ENCODE assay signal across 31 cellular contexts in the genomic region with DNA sequence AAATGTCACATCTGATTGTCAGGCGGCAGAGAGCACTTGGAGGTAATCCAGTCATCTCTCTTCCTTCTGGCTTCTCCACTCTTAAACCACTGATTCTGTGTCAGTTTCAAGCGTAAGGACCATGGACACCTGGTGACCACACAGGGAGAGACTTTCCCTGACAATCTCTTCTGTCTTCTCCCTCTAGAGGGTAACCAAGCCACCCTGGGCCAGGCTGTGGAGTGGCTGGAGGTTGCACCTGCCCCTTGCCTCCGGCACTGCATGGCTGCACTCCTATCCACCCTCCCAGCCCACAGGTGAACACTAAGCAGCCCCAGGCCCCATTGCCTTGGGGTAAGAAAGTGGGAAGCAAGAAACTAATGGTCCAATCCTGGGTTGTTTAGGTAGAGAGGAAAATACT.
"Had no signal": no experiment of that assay in that cellular context is flagged by ENCODE, and none has a peak within 500 bp of the region (broad histone marks: within the 10 kb centered on the region; RNA-seq: fewer than 3 reads in every experiment).

No MANE protein-coding gene starts in this region.

- H3K4me1 Mint-ChIP-seq: activated B cell treated with CpG ODN at 0.5 μM for 24 hours; activated CD4-positive, alpha-beta memory T cell treated with anti-CD3 and anti-CD28 coated beads, Interleukin-2, amount 10 ng/mL, durations not matched to agents 7 days and 5 days; activated CD8-positive, alpha-beta memory T cell treated with anti-CD3 and anti-CD28 coated beads, Interleukin-2, amount 10 ng/mL, durations not matched to agents 7 days and 5 days; activated naive CD4-positive, alpha-beta T cell treated with anti-CD3 and anti-CD28 coated beads, Interleukin-2, amount 50 U/mL, for 24 hours; activated naive CD8-positive, alpha-beta T cell treated with anti-CD3 and anti-CD28 coated beads, Interleukin-2, amount 10 ng/mL, durations not matched to agents 7 days and 5 days had no signal

- H3K4me1 ChIP-seq: body of pancreas, breast epithelium had no signal

- H3K9me3 ChIP-seq: body of pancreas, breast epithelium had no signal

- H3K27me3 ChIP-seq: body of pancreas had no signal

- DNase-seq: activated B cell treated with CpG ODN at 0.5 μM for 24 hours; activated CD4-positive, alpha-beta memory T cell treated with anti-CD3 and anti-CD28 coated beads, Interleukin-2, amount 10 ng/mL, durations not matched to agents 7 days and 5 days; activated CD4-positive, alpha-beta T cell treated with anti-CD3 and anti-CD28 coated beads for 4 hours; activated CD4-positive, alpha-beta T cell treated with anti-CD3 and anti-CD28 coated beads, Interleukin-2, amount 50 U/mL, for 1 hour; activated CD4-positive, CD25-positive, alpha-beta regulatory T cell treated with anti-CD3 and anti-CD28 coated beads, Interleukin-2, amount 50 U/mL, for 72 hours; activated CD8-positive, alpha-beta memory T cell treated with anti-CD3 and anti-CD28 coated beads for 24 hours; activated CD8-positive, alpha-beta memory T cell treated with anti-CD3 and anti-CD28 coated beads, Interleukin-2, amount 10 ng/mL, durations not matched to agents 7 days and 5 days; activated CD8-positive, alpha-beta memory T cell treated with anti-CD3 and anti-CD28 coated beads, Interleukin-2, amount 50 U/mL, for 48 hours; activated effector memory CD4-positive, alpha-beta T cell treated with Interleukin-2 at 50 U/mL for 16 hours; activated naive CD8-positive, alpha-beta T cell treated with anti-CD3 and anti-CD28 coated beads, Interleukin-2, amount 10 ng/mL, durations not matched to agents 7 days and 5 days; activated T-cell treated with anti-CD3 and anti-CD28 coated beads, Interleukin-2, amount 50 U/mL, for 48 hours; amygdala; body of pancreas; Karpas-422; KBM-7; NCI-H1105; NCI-H1417 treated with DMSO at 0.1 percent for 48 hours; NCI-H187; NCI-H2029 treated with DMSO at 0.1 percent for 48 hours; NCI-H2107; NCI-H2171; NCI-H524 treated with DMSO at 0.1 percent for 48 hours; NCI-H774; SHP77 treated with DMSO at 0.1 percent for 48 hours; SW 1271; T-helper 1 cell; T-helper 2 cell; T-helper 9 cell had no signal

- H3K4me3 Mint-ChIP-seq: activated B cell treated with CpG ODN at 0.5 μM for 24 hours; activated CD4-positive, alpha-beta memory T cell treated with anti-CD3 and anti-CD28 coated beads, Interleukin-2, amount 10 ng/mL, durations not matched to agents 7 days and 5 days; activated CD8-positive, alpha-beta memory T cell treated with anti-CD3 and anti-CD28 coated beads, Interleukin-2, amount 10 ng/mL, durations not matched to agents 7 days and 5 days; activated naive CD4-positive, alpha-beta T cell treated with anti-CD3 and anti-CD28 coated beads, Interleukin-2, amount 50 U/mL, for 24 hours; activated naive CD8-positive, alpha-beta T cell treated with anti-CD3 and anti-CD28 coated beads, Interleukin-2, amount 10 ng/mL, durations not matched to agents 7 days and 5 days had no signal

- H3K27ac ChIP-seq: body of pancreas, breast epithelium, VCaP had no signal

- H3K36me3 Mint-ChIP-seq: activated CD8-positive, alpha-beta memory T cell treated with anti-CD3 and anti-CD28 coated beads, Interleukin-2, amount 10 ng/mL, durations not matched to agents 7 days and 5 days; activated naive CD4-positive, alpha-beta T cell treated with anti-CD3 and anti-CD28 coated beads, Interleukin-2, amount 50 U/mL, for 24 hours; activated naive CD8-positive, alpha-beta T cell treated with anti-CD3 and anti-CD28 coated beads, Interleukin-2, amount 10 ng/mL, durations not matched to agents 7 days and 5 days had no signal

- H3K4me3 ChIP-seq: body of pancreas, breast epithelium had no signal

- H3K9me3 Mint-ChIP-seq: activated B cell treated with CpG ODN at 0.5 μM for 24 hours; activated CD4-positive, alpha-beta memory T cell treated with anti-CD3 and anti-CD28 coated beads, Interleukin-2, amount 10 ng/mL, durations not matched to agents 7 days and 5 days; activated naive CD4-positive, alpha-beta T cell treated with anti-CD3 and anti-CD28 coated beads, Interleukin-2, amount 50 U/mL, for 24 hours; activated naive CD8-positive, alpha-beta T cell treated with anti-CD3 and anti-CD28 coated beads, Interleukin-2, amount 10 ng/mL, durations not matched to agents 7 days and 5 days had no signal

- H3K36me3 ChIP-seq: breast epithelium had no signal

- H3K27ac Mint-ChIP-seq: activated B cell treated with CpG ODN at 0.5 μM for 24 hours; activated CD4-positive, alpha-beta memory T cell treated with anti-CD3 and anti-CD28 coated beads, Interleukin-2, amount 10 ng/mL, durations not matched to agents 7 days and 5 days; activated CD8-positive, alpha-beta memory T cell treated with anti-CD3 and anti-CD28 coated beads, Interleukin-2, amount 10 ng/mL, durations not matched to agents 7 days and 5 days; activated naive CD4-positive, alpha-beta T cell treated with anti-CD3 and anti-CD28 coated beads, Interleukin-2, amount 50 U/mL, for 24 hours; activated naive CD8-positive, alpha-beta T cell treated with anti-CD3 and anti-CD28 coated beads, Interleukin-2, amount 10 ng/mL, durations not matched to agents 7 days and 5 days had no signal
